ENCODE assay signal across 23 cellular contexts in genomic region chr10:118768041-118768933, GRCh38.
"Had no signal": no experiment of that assay in that cellular context is flagged by ENCODE, and none has a peak within 500 bp of the region (broad histone marks: within the 10 kb centered on the region; RNA-seq: fewer than 3 reads in every experiment).

No MANE protein-coding gene starts in this region.

- FAIRE-seq: islet of Langerhans had no signal

- DNase-seq: activated CD4-positive, alpha-beta memory T cell treated with anti-CD3 and anti-CD28 coated beads, Interleukin-2, amount 10 ng/mL, durations not matched to agents 7 days and 5 days; activated CD4-positive, alpha-beta T cell treated with anti-CD3 and anti-CD28 coated beads for 1 hour; activated CD4-positive, alpha-beta T cell treated with anti-CD3 and anti-CD28 coated beads, Interleukin-2, amount 10 ng/mL, durations not matched to agents 7 days and 5 days; activated T-cell treated with anti-CD3 and anti-CD28 coated beads, Interleukin-2, amount 50 U/mL, for 48 hours; adrenal gland; aorta; body of pancreas; dorsolateral prefrontal cortex; effector memory CD4-positive, alpha-beta T cell; foreskin melanocyte; left ventricle myocardium superior; posterior cingulate gyrus; right cardiac atrium; stimulated activated CD4-positive, alpha-beta T cell treated with anti-CD3 and anti-CD28 coated beads, Interleukin-15, amount 100 ng/mL, for 24 hours; stimulated activated CD4-positive, alpha-beta T cell treated with anti-CD3 and anti-CD28 coated beads, Interleukin-2, amount 100 ng/mL, for 24 hours; stimulated activated naive CD4-positive, alpha-beta T cell; T-helper 17 cell; T1000; testis; transverse colon had no signal

- H3K4me1 ChIP-seq: adrenal gland, body of pancreas, testis, transverse colon had no signal

- H3K9me3 ChIP-seq: adrenal gland, body of pancreas, testis, transverse colon had no signal

- H3K36me3 ChIP-seq: adrenal gland, transverse colon had no signal

- H3K27me3 ChIP-seq: adrenal gland, body of pancreas, dorsolateral prefrontal cortex, testis, transverse colon had no signal

- ATAC-seq: body of pancreas, left ventricle myocardium superior, right cardiac atrium, T-helper 17 cell, WTC11 had no signal

- H3K4me3 ChIP-seq: adrenal gland, body of pancreas, coronary artery, dorsolateral prefrontal cortex, testis, transverse colon had no signal

- H3K27ac ChIP-seq: adrenal gland, body of pancreas, coronary artery, dorsolateral prefrontal cortex, testis, transverse colon had no signal
